Comparison of ENCODE assay signal across 8 cellular contexts in genomic region chr4:7939377-7940108, GRCh38. TPM values are rescaled to one million over a fixed set of nuclear protein-coding genes. Genes with fewer than 3 reads are reported as not detected.
DNase-seq lines count a peak whose midpoint lies in the region; ATAC-seq, FAIRE-seq and TF ChIP-seq lines count a peak whose summit lies in the region.

TSS of gene AFAP1 (minus strand) at chr4:7939861. CDS start at chr4:7872078, 67,783 bp downstream.

- peak within 1 kb of the TSS; percentile 93 to 100 for H3K27ac ChIP-seq in A549

- H3K27me3 Mint-ChIP-seq in endothelial cell (ENCODE audit: unreplicated experiment): peaks cover 12% of the 10 kb centered on the region

- H3K4me2 ChIP-seq in A549: peak within 1 kb of the TSS; percentile 95

- no CpG with 5 or more reads among the region's 96 CpGs for WGBS in A549 (ENCODE audit: missing lambda C conversion rate)

- TF ChIP-seq CTCF in A549 (IDR thresholded peaks at IDR 0.05) (no peak), endothelial cell (IDR thresholded peaks at IDR 0.05; ENCODE audit: unreplicated experiment) (peak; percentile 12)

- H3K4me1 ChIP-seq in A549: peaks cover 57% of the 10 kb centered on the region

- no peak for FAIRE-seq in A549 (lab: Jason Lieb, UNC)

- H3K9me3 ChIP-seq in A549: no peaks in the 10 kb centered on the region

- TF ChIP-seq RAD21 in A549 (conservative IDR thresholded peaks at IDR 0.05 in 1 of 2, IDR thresholded peaks at IDR 0.05 in 1 of 2): no peak

- CTCF ChIA-PET in A549 (lab: Yijun Ruan, JAX): interaction anchor here (1.0 to 4.5 kb wide), 7 partner anchors 11 to 137 kb away, joined by 3 to 17 read pairs (median 5); no protein-coding TSS in a partner anchor

- POLR2A ChIA-PET in A549 (lab: Yijun Ruan, JAX): interaction anchor here (0.8 to 1.7 kb wide), 4 partner anchors 20 to 134 kb away, joined by 3 to 9 read pairs (median 4); no protein-coding TSS in a partner anchor

- peak within 1 kb of the TSS; percentile 98 for H3K4me3 ChIP-seq in A549

- H3K4me3 Mint-ChIP-seq in endothelial cell (ENCODE audit: unreplicated experiment): peak within 1 kb of the TSS; percentile 85

- no peaks in the 10 kb centered on the region for H3K9me3 Mint-ChIP-seq in endothelial cell (ENCODE audit: unreplicated experiment)

- no peak for TF ChIP-seq EP300 in A549 (IDR thresholded peaks at IDR 0.05)

- peak; percentile 26; the same call in 1 of the 2 replicates for TF ChIP-seq POLR2A in A549 (IDR thresholded peaks at IDR 0.05; ENCODE audit: low read length)

- DNase-seq in A549 (ENCODE audit: low read depth in 1 of 2, low spot score in 1 of 2) (peak; percentile 69 to 81), NCI-H82 (lab: John Stamatoyannopoulos, UW) (peak; percentile 90), endothelial cell (ENCODE audit: low spot score) (peak; percentile 94), mesenteric fat pad (ENCODE audit: low spot score) (peak; percentile 95)
- peak; percentile 95 for DNase-seq in activated CD8-positive, alpha-beta memory T cell treated with anti-CD3 and anti-CD28 coated beads, Interleukin-2, amount 50 U/mL, for 48 hours
- DNase-seq in stimulated activated CD8-positive, alpha-beta memory T cell treated with anti-CD3 and anti-CD28 coated beads, Interleukin-12 subunit alpha, Interleukin-12 subunit beta, amount 100 ng/mL, for 1 hour (ENCODE audit: low read depth): peak; percentile 81

- H3K4me1 Mint-ChIP-seq in endothelial cell (ENCODE audit: unreplicated experiment): peaks cover 8% of the 10 kb centered on the region

- peak; percentile 82 to 85 for ATAC-seq in A549
- ATAC-seq in GM18909 (IDR thresholded peaks at IDR 0.05; ENCODE audit: poor library complexity, unreplicated experiment): peak; percentile 91
- peak; percentile 86 for ATAC-seq in HG03196 (IDR thresholded peaks at IDR 0.05; ENCODE audit: unreplicated experiment)

- H3K27ac Mint-ChIP-seq in endothelial cell (ENCODE audit: unreplicated experiment): peak within 1 kb of the TSS; percentile 61

- peaks cover 4% of the 10 kb centered on the region for H3K36me3 Mint-ChIP-seq in endothelial cell (ENCODE audit: low read depth, unreplicated experiment)

TF ChIP-seq in A549, 52 proteins besides CTCF, POLR2A, EP300 and RAD21:
- TF ChIP-seq RNF2 (IDR thresholded peaks at IDR 0.05; ENCODE audit: borderline replicate concordance, low read depth) (no peak), HOXA7 (CRISPR knock-in tag; IDR thresholded peaks at IDR 0.05) (no peak), GATA3 (IDR thresholded peaks at IDR 0.05; ENCODE audit: borderline replicate concordance) (no peak), JUN (IDR thresholded peaks at IDR 0.05) (peak in 1 of 2 experiments; percentile 63; a peak in 1 of 5 replicates), SREBF2 (IDR thresholded peaks at IDR 0.05) (no peak), PHF8 (IDR thresholded peaks at IDR 0.05; ENCODE audit: borderline replicate concordance, low read depth) (peak; percentile 22; the same call in 1 of the 2 replicates)

RNA-seq across cellular contexts. Expression of gene AFAP1, which starts in this region (rescaled TPM):
- polyA plus RNA-seq in A549 (2011; rRNA removed): 18.9 and 25.4 TPM in 2 replicates
- 20.3 and 26.9 TPM in 2 replicates for polyA plus RNA-seq in A549 (2012; cell fraction: cytosol; rRNA removed)
- 38.1 and 45.2 TPM in 2 replicates for polyA plus RNA-seq in A549 (2012; cell fraction: nucleus; rRNA removed)
- polyA plus RNA-seq in A549 (2017; fragmentation: RNase III; extraction: RNeasy Plus Mini Kit Qiagen cat#74134 plus additional on column Dnase treatment): 29.6 to 37.6 TPM (median 33.0 TPM) in 3 replicates
- polyA minus RNA-seq in A549 (2011; rRNA and poly(A)+ RNA removed): 32.4 and 38.2 TPM in 2 replicates
- total RNA-seq in endothelial cell (ENCODE audit: unreplicated experiment): 27.8 TPM
- 33.9 TPM for total RNA-seq in mesenteric fat pad

Comparison
In these comparisons a context has a peak if more than half of its experiments do, and no peak if none do; other contexts are left out.
1. Peak in every context shown above with its lines: DNase-seq, ATAC-seq, H3K4me3 ChIP-seq and H3K27ac ChIP-seq.